ENCODE assay signal across 19 cellular contexts in the genomic region with DNA sequence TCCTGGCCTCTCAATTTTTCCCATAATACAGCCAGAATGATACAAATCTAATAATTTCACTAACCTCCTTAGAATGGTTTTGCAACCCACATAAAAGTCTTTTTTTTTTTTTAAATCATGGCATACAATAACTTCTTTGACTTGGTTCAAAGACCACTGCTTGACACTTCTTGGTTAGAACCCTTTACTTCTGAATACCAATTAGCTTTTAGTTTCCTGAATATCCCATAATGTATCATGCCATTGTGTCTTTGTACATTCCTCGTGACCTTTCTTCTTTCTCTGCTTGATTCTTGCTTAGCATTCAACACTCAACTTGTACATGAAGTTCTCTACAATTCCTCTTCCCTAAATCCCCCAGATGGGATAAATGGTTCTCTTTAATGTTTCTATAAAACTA.
"Had no signal": no experiment of that assay in that cellular context is flagged by ENCODE, and none has a peak within 500 bp of the region (broad histone marks: within the 10 kb centered on the region; RNA-seq: fewer than 3 reads in every experiment).

No MANE protein-coding gene starts in this region.

- H3K4me3 Mint-ChIP-seq: type B pancreatic cell had no signal

- H3K4me3 ChIP-seq: dorsolateral prefrontal cortex, gastrocnemius medialis, pancreas, suprapubic skin, thyroid gland had no signal

- H3K27ac Mint-ChIP-seq: progenitor cell of endocrine pancreas, type B pancreatic cell had no signal

- H3K27ac ChIP-seq: dorsolateral prefrontal cortex, gastrocnemius medialis, pancreas, suprapubic skin, thyroid gland had no signal

- H3K27me3 Mint-ChIP-seq: naive thymus-derived CD8-positive, alpha-beta T cell; progenitor cell of endocrine pancreas; type B pancreatic cell had no signal

- H3K9me3 ChIP-seq: gastrocnemius medialis, pancreas, suprapubic skin, thyroid gland had no signal

- DNase-seq: cortex of kidney; dorsolateral prefrontal cortex; effector CD8-positive, alpha-beta T cell; gastrocnemius medialis; islet precursor cell; mammary epithelial cell; naive thymus-derived CD8-positive, alpha-beta T cell; occipital lobe; pancreas; right cardiac atrium; small intestine; stimulated activated CD4-positive, alpha-beta T cell treated with anti-CD3 and anti-CD28 coated beads, Interleukin-12 subunit alpha, Interleukin-12 subunit beta, amount 100 ng/mL, for 4 hours; stimulated activated naive CD8-positive, alpha-beta T cell treated with anti-CD3 and anti-CD28 coated beads, Interleukin-15, Interleukin-2, amounts not matched to agents 100 U/mL and 50 U/mL, for 24 hours; thyroid gland had no signal

- H3K4me1 ChIP-seq: pancreas, suprapubic skin, thyroid gland had no signal

- H3K27me3 ChIP-seq: dorsolateral prefrontal cortex, gastrocnemius medialis, pancreas, suprapubic skin, thyroid gland had no signal

- ATAC-seq: esophagus mucosa; gastrocnemius medialis; left lobe of liver; naive thymus-derived CD8-positive, alpha-beta T cell; pancreas; right cardiac atrium; stimulated activated naive CD8-positive, alpha-beta T cell treated with anti-CD3 and anti-CD28 coated beads, Interleukin-15, Interleukin-2, amounts not matched to agents 100 U/mL and 50 U/mL, for 24 hours had no signal
